9 cellular contexts compared by ENCODE assay signal in genomic region chr1:205983925-205984725, GRCh38. TPM values are rescaled to one million over a fixed set of nuclear protein-coding genes. Genes with fewer than 3 reads are reported as not detected.
DNase-seq lines count a peak whose midpoint lies in the region; ATAC-seq and TF ChIP-seq lines count a peak whose summit lies in the region.
"Had no signal": no experiment of that assay in that cellular context is flagged by ENCODE, and none has a peak within 500 bp of the region (broad histone marks: within the 10 kb centered on the region; RNA-seq: fewer than 3 reads in every experiment).

No MANE protein-coding gene starts in this region.

- peaks cover 12 to 63% (median 15%) of the 10 kb centered on the region in 3 donors for H3K4me1 ChIP-seq in esophagus squamous epithelium
- H3K4me1 ChIP-seq in naive thymus-derived CD4-positive, alpha-beta T cell (ENCODE audit: control insufficient read depth in 2 of 2, insufficient read depth in 2 of 2, low read length in 2 of 2), result no peaks in the 10 kb centered on the region

- H3K36me3 ChIP-seq in esophagus squamous epithelium, result peaks cover 0 to 63% (median 3%) of the 10 kb centered on the region in 3 donors
- H3K36me3 ChIP-seq in naive thymus-derived CD4-positive, alpha-beta T cell (ENCODE audit: control insufficient read depth in 2 of 3, insufficient read depth in 3 of 3, low read length in 3 of 3), result no peaks in the 10 kb centered on the region

- H3K9me3 Mint-ChIP-seq in naive thymus-derived CD4-positive, alpha-beta T cell, result peaks cover 0 to 6% (median 0%) of the 10 kb centered on the region in 11 donors
- peaks cover 6% of the 10 kb centered on the region for H3K9me3 Mint-ChIP-seq in activated T-helper 1 cell treated with anti-CD3 and anti-CD28 coated beads, Interleukin-12 subunit alpha, Interleukin-12 subunit beta, Interleukin-2, Interleukin-4 antibody, amounts not matched to agents 30 ng/mL and 10 ng/mL and 1 ng/mL, durations not matched to agents 14 hours and 24 hours and 36 hours

- no peaks in the 10 kb centered on the region for H3K9me3 ChIP-seq in esophagus squamous epithelium
- no peaks in the 10 kb centered on the region for H3K9me3 ChIP-seq in naive thymus-derived CD4-positive, alpha-beta T cell (ENCODE audit: control insufficient read depth in 2 of 3, low read length in 3 of 3)

- H3K4me3 ChIP-seq in esophagus squamous epithelium, result no peak overlapping the region
- H3K4me3 ChIP-seq in naive thymus-derived CD4-positive, alpha-beta T cell (ENCODE audit: low read length), result no peak overlapping the region

- no peak for TF ChIP-seq POLR2A in esophagus squamous epithelium (IDR thresholded peaks at IDR 0.05)

- ATAC-seq in naive thymus-derived CD4-positive, alpha-beta T cell, result peak; percentile 41
- ATAC-seq in GM19463 (IDR thresholded peaks at IDR 0.05; ENCODE audit: unreplicated experiment), result no peak

- peaks cover 0 to 1% (median 0%) of the 10 kb centered on the region in 5 donors for H3K27me3 Mint-ChIP-seq in naive thymus-derived CD4-positive, alpha-beta T cell
- H3K27me3 Mint-ChIP-seq in activated T-helper 1 cell treated with anti-CD3 and anti-CD28 coated beads, Interleukin-12 subunit alpha, Interleukin-12 subunit beta, Interleukin-2, Interleukin-4 antibody, amounts not matched to agents 30 ng/mL and 10 ng/mL and 1 ng/mL, durations not matched to agents 14 hours and 24 hours and 36 hours (ENCODE audit: insufficient read depth), result peaks cover 1% of the 10 kb centered on the region

- 30 to 31% methylated on average over 11 to 12 of the region's 14 CpGs for WGBS in esophagus squamous epithelium, 2 donors

- H3K27ac Mint-ChIP-seq in naive thymus-derived CD4-positive, alpha-beta T cell, result peak overlapping the region in 1 of 9 donors; percentile 10
- H3K27ac Mint-ChIP-seq in activated T-helper 1 cell treated with anti-CD3 and anti-CD28 coated beads, Interleukin-12 subunit alpha, Interleukin-12 subunit beta, Interleukin-2, Interleukin-4 antibody, amounts not matched to agents 30 ng/mL and 10 ng/mL and 1 ng/mL, durations not matched to agents 14 hours and 24 hours and 36 hours, result no peak overlapping the region

- CTCF ChIA-PET in naive thymus-derived CD4-positive, alpha-beta T cell (lab: Charles Lee), result interaction anchor here (0.5 to 8.4 kb wide), 2 partner anchors 13 to 191 kb away, joined by 3 to 169 read pairs; no protein-coding TSS in a partner anchor

- intact Hi-C loops in esophagus squamous epithelium (cut with DNase I), result loop anchor here (5.0 kb wide), 1 partner anchor 123 kb away; no protein-coding TSS in a partner anchor
- intact Hi-C loops in naive thymus-derived CD4-positive, alpha-beta T cell (cut with micrococcal nuclease), result loop anchor here (1.0 kb wide), 1 partner anchor 122 kb away; no protein-coding TSS in a partner anchor
- intact Hi-C loops in activated T-helper 1 cell treated with anti-CD3 and anti-CD28 coated beads, Interleukin-12 subunit alpha, Interleukin-12 subunit beta, Interleukin-2, Interleukin-4 antibody, amounts not matched to agents 30 ng/mL and 10 ng/mL and 1 ng/mL, durations not matched to agents 14 hours and 24 hours and 36 hours (cut with micrococcal nuclease), result loop anchor here (1.0 kb wide), 1 partner anchor 122 kb away; no protein-coding TSS in a partner anchor

- H3K4me1 Mint-ChIP-seq in naive thymus-derived CD4-positive, alpha-beta T cell, result no peaks in the 10 kb centered on the region
- H3K4me1 Mint-ChIP-seq in activated T-helper 1 cell treated with anti-CD3 and anti-CD28 coated beads, Interleukin-12 subunit alpha, Interleukin-12 subunit beta, Interleukin-2, Interleukin-4 antibody, amounts not matched to agents 30 ng/mL and 10 ng/mL and 1 ng/mL, durations not matched to agents 14 hours and 24 hours and 36 hours (ENCODE audit: low read depth), result no peaks in the 10 kb centered on the region

- peaks cover 0 to 6% (median 0%) of the 10 kb centered on the region in 5 donors for H3K36me3 Mint-ChIP-seq in naive thymus-derived CD4-positive, alpha-beta T cell
- no peaks in the 10 kb centered on the region for H3K36me3 Mint-ChIP-seq in activated T-helper 1 cell treated with anti-CD3 and anti-CD28 coated beads, Interleukin-12 subunit alpha, Interleukin-12 subunit beta, Interleukin-2, Interleukin-4 antibody, amounts not matched to agents 30 ng/mL and 10 ng/mL and 1 ng/mL, durations not matched to agents 14 hours and 24 hours and 36 hours (ENCODE audit: low read depth)

- peak overlapping the region; percentile 39 to 68 (median 61) for H3K27ac ChIP-seq in esophagus squamous epithelium
- no peak overlapping the region for H3K27ac ChIP-seq in naive thymus-derived CD4-positive, alpha-beta T cell (ENCODE audit: low read depth, low read length)

- H3K27me3 ChIP-seq in esophagus squamous epithelium, result no peaks in the 10 kb centered on the region
- no peaks in the 10 kb centered on the region for H3K27me3 ChIP-seq in naive thymus-derived CD4-positive, alpha-beta T cell (ENCODE audit: control insufficient read depth in 2 of 2, insufficient read depth in 2 of 2, low read length in 2 of 2)

- peak; percentile 37 to 87 (median 70) for TF ChIP-seq CTCF in esophagus squamous epithelium (IDR thresholded peaks at IDR 0.05)

- POLR2A ChIA-PET in naive thymus-derived CD4-positive, alpha-beta T cell (lab: Charles Lee), result no interaction called here

- no peak overlapping the region for H3K4me3 Mint-ChIP-seq in naive thymus-derived CD4-positive, alpha-beta T cell
- no peak overlapping the region for H3K4me3 Mint-ChIP-seq in activated T-helper 1 cell treated with anti-CD3 and anti-CD28 coated beads, Interleukin-12 subunit alpha, Interleukin-12 subunit beta, Interleukin-2, Interleukin-4 antibody, amounts not matched to agents 30 ng/mL and 10 ng/mL and 1 ng/mL, durations not matched to agents 14 hours and 24 hours and 36 hours

- DNase-seq in NOMO-1 (lab: John Stamatoyannopoulos, UW; ENCODE audit: unreplicated experiment in 2 of 2), result peak; percentile 14 to 19
- no peak for DNase-seq in NOMO-1 treated with dmso at 0.1 percent for 144 hours (lab: John Stamatoyannopoulos, UW; ENCODE audit: unreplicated experiment)
- peak; percentile 64 for DNase-seq in HuH-7.5 (ENCODE audit: low spot score)
- peak; percentile 16 for DNase-seq in T1000 (lab: John Stamatoyannopoulos, UW)
- DNase-seq in esophagus squamous epithelium (lab: John Stamatoyannopoulos, UW), result no peak
- no peak for DNase-seq in naive thymus-derived CD4-positive, alpha-beta T cell
- no peak for DNase-seq in activated T-helper 1 cell treated with anti-CD3 and anti-CD28 coated beads, Interleukin-12 subunit alpha, Interleukin-12 subunit beta, Interleukin-2, Interleukin-4 antibody, amounts not matched to agents 30 ng/mL and 10 ng/mL and 1 ng/mL, durations not matched to agents 14 hours and 24 hours and 36 hours (ENCODE audit: low spot score)

RNA-seq across cellular contexts. Expression of gene RAB7B, which starts 19.1 kb away (rescaled TPM):
- 10 to 100 TPM; 15.8 to 24.2 (median 21.4) TPM for total RNA-seq in esophagus squamous epithelium
- total RNA-seq in naive thymus-derived CD4-positive, alpha-beta T cell, result under 1 TPM in 3 of 5 experiments, not detected in 2; 0.24 to 0.76 (median 0.35) TPM
- polyA plus RNA-seq in naive thymus-derived CD4-positive, alpha-beta T cell, result not detected
- total RNA-seq in activated T-helper 1 cell treated with anti-CD3 and anti-CD28 coated beads, Interleukin-12 subunit alpha, Interleukin-12 subunit beta, Interleukin-2, Interleukin-4 antibody, amounts not matched to agents 30 ng/mL and 10 ng/mL and 1 ng/mL, durations not matched to agents 14 hours and 24 hours and 36 hours, result not detected in 2 replicates

RNA-seq across cellular contexts. Expression of gene CTSE, which starts 39.6 kb away (rescaled TPM):
- total RNA-seq in esophagus squamous epithelium, result under 1 TPM in 3 of 4 donors, not detected in 1; 0.32 to 0.48 (median 0.38) TPM
- not detected for total RNA-seq in naive thymus-derived CD4-positive, alpha-beta T cell
- not detected for polyA plus RNA-seq in naive thymus-derived CD4-positive, alpha-beta T cell
- total RNA-seq in activated T-helper 1 cell treated with anti-CD3 and anti-CD28 coated beads, Interleukin-12 subunit alpha, Interleukin-12 subunit beta, Interleukin-2, Interleukin-4 antibody, amounts not matched to agents 30 ng/mL and 10 ng/mL and 1 ng/mL, durations not matched to agents 14 hours and 24 hours and 36 hours, result not detected in 2 replicates
- total RNA-seq: subcutaneous adipose tissue had no signal

RNA-seq across cellular contexts. Expression of gene SLC26A9, which starts 40.9 kb away (rescaled TPM):
- total RNA-seq in esophagus squamous epithelium, result 10 to 100 TPM in 1 of 4 donors, under 1 TPM in 3; 0.19 to 22.8 (median 0.38) TPM
- not detected for total RNA-seq in naive thymus-derived CD4-positive, alpha-beta T cell
- polyA plus RNA-seq in naive thymus-derived CD4-positive, alpha-beta T cell, result not detected
- not detected in 2 replicates for total RNA-seq in activated T-helper 1 cell treated with anti-CD3 and anti-CD28 coated beads, Interleukin-12 subunit alpha, Interleukin-12 subunit beta, Interleukin-2, Interleukin-4 antibody, amounts not matched to agents 30 ng/mL and 10 ng/mL and 1 ng/mL, durations not matched to agents 14 hours and 24 hours and 36 hours
- total RNA-seq: subcutaneous adipose tissue had no signal

Comparison
In these comparisons a context has a peak if more than half of its experiments do, and no peak if none do; other contexts are left out.
1. DNase-seq: peak in NOMO-1 (2 of 2), HuH-7.5 (single experiment) and T1000 (single experiment); none in NOMO-1 treated with dmso at 0.1 percent for 144 hours (single experiment), esophagus squamous epithelium (single experiment), naive thymus-derived CD4-positive, alpha-beta T cell (0 of 9) and activated T-helper 1 cell treated with anti-CD3 and anti-CD28 coated beads, Interleukin-12 subunit alpha, Interleukin-12 subunit beta, Interleukin-2, Interleukin-4 antibody, amounts not matched to agents 30 ng/mL and 10 ng/mL and 1 ng/mL, durations not matched to agents 14 hours and 24 hours and 36 hours (single experiment).
2. RNA of gene RAB7B, which starts 19.1 kb away (total RNA-seq): 15.8 to 24.2 TPM in esophagus squamous epithelium; 0.24 to 0.76 TPM in naive thymus-derived CD4-positive, alpha-beta T cell and not detected in activated T-helper 1 cell treated with anti-CD3 and anti-CD28 coated beads, Interleukin-12 subunit alpha, Interleukin-12 subunit beta, Interleukin-2, Interleukin-4 antibody, amounts not matched to agents 30 ng/mL and 10 ng/mL and 1 ng/mL, durations not matched to agents 14 hours and 24 hours and 36 hours; every median in the first group is over 4 times any median in the second.